ENCODE assay signal across 14 cellular contexts in the genomic region with DNA sequence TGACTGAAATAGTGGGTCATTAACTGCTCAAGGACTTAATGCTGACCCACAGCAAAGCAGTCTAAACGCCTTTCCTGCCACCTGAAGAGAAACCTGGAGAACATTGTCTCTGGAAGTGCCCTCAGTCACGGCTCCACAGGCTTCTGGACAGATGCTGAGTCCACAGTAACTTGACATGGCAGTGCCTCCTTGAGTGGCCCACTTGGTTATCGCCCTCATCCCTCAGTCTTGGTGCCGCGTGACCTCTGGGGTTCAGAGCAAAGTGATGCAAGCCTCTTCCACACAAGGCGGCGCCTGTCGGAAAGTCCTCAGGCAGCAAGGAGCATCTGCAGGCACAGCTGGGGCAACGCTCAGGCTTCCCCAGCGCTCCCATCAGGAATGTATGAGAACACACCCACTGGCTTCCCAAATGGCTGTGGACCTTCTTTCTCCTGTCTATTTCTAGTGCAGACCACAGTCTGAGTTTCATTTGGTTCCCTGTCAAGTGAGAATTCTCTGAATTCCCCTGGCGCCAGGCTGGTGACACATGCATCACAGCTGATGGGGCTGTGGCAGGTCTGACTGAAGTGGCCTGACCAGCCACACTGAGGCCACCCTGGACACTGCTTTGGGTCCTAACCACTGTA. TPM values are rescaled to one million over a fixed set of nuclear protein-coding genes. Genes with fewer than 3 reads are reported as not detected.
DNase-seq lines count a peak whose midpoint lies in the region; ATAC-seq lines count a peak whose summit lies in the region.
"Had no signal": no experiment of that assay in that cellular context is flagged by ENCODE, and none has a peak within 500 bp of the region (broad histone marks: within the 10 kb centered on the region; RNA-seq: fewer than 3 reads in every experiment).

No MANE protein-coding gene starts in this region.

- intact Hi-C loops in left cardiac atrium (cut with DNase I), result no loop called here

- H3K4me1 Mint-ChIP-seq in stimulated activated effector memory CD8-positive, alpha-beta T cell treated with anti-CD3 and anti-CD28 coated beads, Interleukin-12 subunit alpha, Interleukin-12 subunit beta, amount 100 ng/mL, for 72 hours, result no peaks in the 10 kb centered on the region

- ATAC-seq in left cardiac atrium, result peak; percentile 60 to 85
- ATAC-seq in stimulated activated effector memory CD8-positive, alpha-beta T cell treated with anti-CD3 and anti-CD28 coated beads, Interleukin-12 subunit alpha, Interleukin-12 subunit beta, amount 100 ng/mL, for 72 hours, result no peak
- ATAC-seq: left colon had no signal

- peak overlapping the region; percentile 44 for H3K27ac ChIP-seq in angular gyrus (ENCODE audit: low read depth, low read length)
- H3K27ac ChIP-seq: stomach had no signal

- peak overlapping the region; percentile 14 for H3K27ac Mint-ChIP-seq in stimulated activated effector memory CD8-positive, alpha-beta T cell treated with anti-CD3 and anti-CD28 coated beads, Interleukin-12 subunit alpha, Interleukin-12 subunit beta, amount 100 ng/mL, for 72 hours

- DNase-seq in GM04504 (ENCODE audit: low read depth) (peak; percentile 51), left cardiac atrium (peak; percentile 34), NCI-H1048 (lab: John Stamatoyannopoulos, UW) (no peak), NCI-H2081 (lab: John Stamatoyannopoulos, UW) (no peak), SK-N-DZ (ENCODE audit: low spot score) (no peak), COR-L47 (lab: John Stamatoyannopoulos, UW) (no peak)
- DNase-seq in stimulated activated effector memory CD8-positive, alpha-beta T cell treated with anti-CD3 and anti-CD28 coated beads, Interleukin-12 subunit alpha, Interleukin-12 subunit beta, amount 100 ng/mL, for 72 hours (ENCODE audit: low spot score in 2 of 2), result no peak
- DNase-seq: left colon, OCI-M1, stomach, T-helper 1 cell had no signal

- H3K4me3 Mint-ChIP-seq in stimulated activated effector memory CD8-positive, alpha-beta T cell treated with anti-CD3 and anti-CD28 coated beads, Interleukin-12 subunit alpha, Interleukin-12 subunit beta, amount 100 ng/mL, for 72 hours, result no peak overlapping the region

- H3K9me3 Mint-ChIP-seq in stimulated activated effector memory CD8-positive, alpha-beta T cell treated with anti-CD3 and anti-CD28 coated beads, Interleukin-12 subunit alpha, Interleukin-12 subunit beta, amount 100 ng/mL, for 72 hours, result no peaks in the 10 kb centered on the region

- H3K36me3 Mint-ChIP-seq in stimulated activated effector memory CD8-positive, alpha-beta T cell treated with anti-CD3 and anti-CD28 coated beads, Interleukin-12 subunit alpha, Interleukin-12 subunit beta, amount 100 ng/mL, for 72 hours, result peaks cover 21% of the 10 kb centered on the region

RNA-seq across cellular contexts. Expression of a gene that starts 13.0 kb away (rescaled TPM):
- total RNA-seq in left cardiac atrium, result 1 to 10 TPM in 1 of 2 donors, under 1 TPM in 1; 0.39 to 3.0 TPM
- not detected in 2 replicates for polyA plus RNA-seq in SK-N-DZ (2014; cell fraction: cytosol; rRNA removed)
- not detected in 2 replicates for polyA plus RNA-seq in SK-N-DZ (2014; cell fraction: nucleus; rRNA removed)
- total RNA-seq: glomerular endothelial cell had no signal
- polyA plus RNA-seq: neural cell had no signal

Comparison
In these comparisons a context has a peak if more than half of its experiments do, and no peak if none do; other contexts are left out.
1. DNase-seq: peak in GM04504 (single experiment) and left cardiac atrium (single experiment); none in stimulated activated effector memory CD8-positive, alpha-beta T cell treated with anti-CD3 and anti-CD28 coated beads, Interleukin-12 subunit alpha, Interleukin-12 subunit beta, amount 100 ng/mL, for 72 hours (0 of 2), NCI-H1048 (single experiment), NCI-H2081 (0 of 2), SK-N-DZ (single experiment) and COR-L47 (single experiment).